9 cellular contexts compared by ENCODE assay signal in the genomic region with DNA sequence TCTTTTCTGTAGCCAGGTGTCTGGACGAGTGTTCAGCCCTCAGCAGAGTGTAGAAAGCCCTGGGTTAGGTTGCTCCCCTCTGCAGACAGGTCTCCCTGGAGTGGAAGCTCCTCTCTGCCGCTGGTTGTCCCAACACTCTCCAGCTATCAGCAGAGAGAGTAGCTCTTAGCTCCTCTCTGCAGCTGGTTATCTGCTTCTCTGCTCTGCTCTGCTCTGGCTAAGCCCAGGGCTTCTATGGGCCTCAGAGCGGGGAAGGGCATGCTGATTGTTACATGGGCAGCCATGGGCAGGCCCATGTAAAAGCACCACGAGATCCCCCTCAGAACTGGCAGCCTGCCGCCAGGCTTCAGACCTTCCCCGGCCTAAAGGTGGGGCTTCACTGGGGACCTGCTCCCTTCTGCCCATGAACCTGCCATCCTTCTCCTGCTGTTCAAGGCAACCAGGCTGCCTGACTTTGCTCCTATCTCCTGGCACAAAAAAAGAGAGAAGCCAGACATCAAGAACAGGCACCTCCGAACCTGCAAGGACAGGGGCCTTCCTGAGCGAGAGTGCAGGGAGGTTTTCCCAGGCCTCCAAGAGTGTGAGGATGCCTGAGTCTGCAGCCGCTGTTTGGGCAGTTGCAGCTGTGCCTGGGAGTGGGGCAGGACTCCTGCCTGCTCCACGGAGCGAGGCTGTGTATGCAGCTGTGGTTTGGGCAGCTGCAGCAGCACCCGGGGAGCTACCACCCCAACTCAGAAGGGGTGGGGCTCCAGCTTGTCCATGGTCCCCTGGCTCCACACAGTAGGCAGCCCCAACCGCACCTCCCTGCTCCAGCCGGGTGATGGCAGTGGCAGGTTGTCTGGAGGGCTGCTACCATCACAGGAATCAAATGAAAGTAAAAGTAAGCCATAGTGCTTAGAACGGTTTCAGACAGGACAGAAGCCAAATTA.
DNase-seq lines count a peak whose midpoint lies in the region; TF ChIP-seq lines count a peak whose summit lies in the region.
"Had no signal": no experiment of that assay in that cellular context is flagged by ENCODE, and none has a peak within 500 bp of the region (broad histone marks: within the 10 kb centered on the region; RNA-seq: fewer than 3 reads in every experiment).

No MANE protein-coding gene starts in this region.

- 85 to 87% methylated on average over 6 to 15 of the region's 15 CpGs for WGBS in endodermal cell (ENCODE audit: insufficient coverage in 1 of 2, insufficient read length in 1 of 2), 2 experiments

- peak; percentile 53 for TF ChIP-seq CTCF in endodermal cell (conservative IDR thresholded peaks at IDR 0.05)

- no peaks in the 10 kb centered on the region for H3K4me1 Mint-ChIP-seq in endodermal cell
- H3K4me1 Mint-ChIP-seq in immature natural killer cell = no peaks in the 10 kb centered on the region
- H3K4me1 Mint-ChIP-seq: neural progenitor cell had no signal

- H3K27ac ChIP-seq in endodermal cell (ENCODE audit: low read depth, low read length) = no peak overlapping the region
- H3K27ac ChIP-seq in substantia nigra (ENCODE audit: low read depth, low read length, poor library complexity, severe bottlenecking) = peak overlapping the region; percentile 90
- H3K27ac ChIP-seq: neural progenitor cell had no signal

- H3K9me3 ChIP-seq in endodermal cell (ENCODE audit: control insufficient read depth, low read length) = no peaks in the 10 kb centered on the region

- no peaks in the 10 kb centered on the region for H3K27me3 Mint-ChIP-seq in endodermal cell (ENCODE audit: insufficient read depth)
- H3K27me3 Mint-ChIP-seq in immature natural killer cell (ENCODE audit: low read depth in 3 of 3) = peaks cover 0 to under 1% (median 0%) of the 10 kb centered on the region in 3 donors

- H3K9me3 Mint-ChIP-seq in endodermal cell = no peaks in the 10 kb centered on the region
- H3K9me3 Mint-ChIP-seq in immature natural killer cell = peaks cover 0 to 3% (median 0%) of the 10 kb centered on the region in 6 donors
- H3K9me3 Mint-ChIP-seq: neural progenitor cell had no signal

- H3K27ac Mint-ChIP-seq in endodermal cell (no peak overlapping the region), immature natural killer cell (no peak overlapping the region)
- H3K27ac Mint-ChIP-seq: neural progenitor cell had no signal

- H3K4me3 ChIP-seq in endodermal cell (ENCODE audit: low read length) = no peak overlapping the region
- H3K4me3 ChIP-seq: neural progenitor cell had no signal

- no peak overlapping the region for H3K9ac ChIP-seq in endodermal cell (ENCODE audit: extremely low read depth, low read length, poor library complexity, severe bottlenecking)
- H3K9ac ChIP-seq: neural progenitor cell had no signal

- DNase-seq in SHP77 (lab: John Stamatoyannopoulos, UW) (peak; percentile 42 to 49), SHP77 treated with DMSO at 0.1 percent for 48 hours (lab: John Stamatoyannopoulos, UW) (no peak), NCI-H2107 (lab: John Stamatoyannopoulos, UW) (peak; percentile 2), endodermal cell (peak; percentile 68), substantia nigra (lab: John Stamatoyannopoulos, UW) (peak in 47 of 49 donors; percentile 8 to 79 (median 51)), cerebellum (ENCODE audit: low spot score) (no peak), immature natural killer cell (no peak)
- no peak for DNase-seq in stimulated activated CD4-positive, alpha-beta T cell treated with anti-CD3 and anti-CD28 coated beads, Interleukin-4, amount 100 ng/mL, for 24 hours

- H3K27me3 ChIP-seq in endodermal cell (ENCODE audit: control insufficient read depth, insufficient read depth, low read length, poor library complexity, severe bottlenecking) = no peaks in the 10 kb centered on the region
- H3K27me3 ChIP-seq: neural progenitor cell had no signal

- H3K4me1 ChIP-seq in endodermal cell (ENCODE audit: control insufficient read depth, insufficient read depth, low read length) = no peaks in the 10 kb centered on the region
- H3K4me1 ChIP-seq: neural progenitor cell had no signal

- H3K36me3 Mint-ChIP-seq in endodermal cell (ENCODE audit: low read depth) (no peaks in the 10 kb centered on the region), immature natural killer cell (no peaks in the 10 kb centered on the region)
- H3K36me3 Mint-ChIP-seq: neural progenitor cell had no signal

- H3K36me3 ChIP-seq in endodermal cell (ENCODE audit: control insufficient read depth, insufficient read depth, low read length) = no peaks in the 10 kb centered on the region
- H3K36me3 ChIP-seq: neural progenitor cell had no signal

- H3K4me3 Mint-ChIP-seq in endodermal cell = no peak overlapping the region
- H3K4me3 Mint-ChIP-seq in immature natural killer cell = no peak overlapping the region
- H3K4me3 Mint-ChIP-seq: neural progenitor cell had no signal

Comparison
In these comparisons a context has a peak if more than half of its experiments do, and no peak if none do; other contexts are left out.
1. DNase-seq: peak in SHP77 (2 of 2), NCI-H2107 (single experiment), endodermal cell (single experiment) and substantia nigra (47 of 49); none in SHP77 treated with DMSO at 0.1 percent for 48 hours (single experiment), cerebellum (single experiment), stimulated activated CD4-positive, alpha-beta T cell treated with anti-CD3 and anti-CD28 coated beads, Interleukin-4, amount 100 ng/mL, for 24 hours (single experiment) and immature natural killer cell (0 of 3).